ENCODE assay signal across 21 cellular contexts in the genomic region with DNA sequence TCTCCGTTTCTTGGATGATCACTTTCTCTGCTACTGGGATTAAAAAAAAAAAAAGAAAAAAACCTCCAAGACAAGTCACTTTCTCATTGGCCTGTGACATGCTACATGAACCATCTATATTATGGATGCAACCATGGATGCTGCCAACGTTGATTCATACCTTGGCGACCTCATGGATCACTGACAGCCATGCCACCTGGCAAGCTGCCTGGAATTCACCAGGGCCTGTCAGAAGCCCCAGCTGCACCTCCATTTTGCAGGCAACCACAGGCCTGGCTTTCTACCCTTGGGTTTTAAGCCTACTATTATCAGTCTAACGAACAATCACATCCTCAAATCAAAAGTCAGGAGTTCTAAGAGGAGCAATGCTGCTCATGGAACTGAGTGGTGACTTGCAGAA. TPM values are rescaled to one million over a fixed set of nuclear protein-coding genes. Genes with fewer than 3 reads are reported as not detected.
A peak's percentile ranks its signal among the peaks of the same experiment; 100 is the strongest.
DNase-seq lines count a peak whose midpoint lies in the region; TF ChIP-seq lines count a peak whose summit lies in the region.
"Had no signal": no experiment of that assay in that cellular context is flagged by ENCODE, and none has a peak within 500 bp of the region (broad histone marks: within the 10 kb centered on the region; RNA-seq: fewer than 3 reads in every experiment).

No MANE protein-coding gene starts in this region.

- TF ChIP-seq CTCF in BE2C (IDR thresholded peaks at IDR 0.05; ENCODE audit: low read depth, low read length) = no peak

- H3K36me3 ChIP-seq in BE2C = no peaks in the 10 kb centered on the region
- H3K36me3 ChIP-seq: BLaER1, lower lobe of right lung, tibial nerve had no signal

- no peaks in the 10 kb centered on the region for H3K9me3 ChIP-seq in BE2C
- H3K9me3 ChIP-seq: BLaER1, lower lobe of right lung, mucosa of descending colon, tibial nerve had no signal

- no peak overlapping the region for H3K4me3 ChIP-seq in BE2C (ENCODE audit: low read depth, low read length)
- H3K4me3 ChIP-seq: BLaER1, coronary artery, lower lobe of right lung, mucosa of descending colon, smooth muscle cell, tibial nerve had no signal

- H3K27me3 ChIP-seq in BE2C = no peaks in the 10 kb centered on the region
- H3K27me3 ChIP-seq: BLaER1, tibial nerve had no signal

- peak; percentile 59 for DNase-seq in BE2C
- peak; percentile 66 for DNase-seq in DMS53 (lab: John Stamatoyannopoulos, UW)
- peak; percentile 12 for DNase-seq in NCI-H2029 treated with DMSO at 0.1 percent for 48 hours (lab: John Stamatoyannopoulos, UW)
- DNase-seq in cerebellum (ENCODE audit: low spot score) = peak; percentile 33
- no peak for DNase-seq in HPDE6-E6E7 (ENCODE audit: extremely low spot score)
- no peak for DNase-seq in KG1 (lab: John Stamatoyannopoulos, UW)
- DNase-seq in medulla oblongata (ENCODE audit: extremely low spot score) = no peak
- DNase-seq: activated CD4-positive, alpha-beta memory T cell treated with anti-CD3 and anti-CD28 coated beads, Interleukin-2, amount 10 ng/mL, durations not matched to agents 7 days and 5 days; effector memory CD4-positive, alpha-beta T cell; erythroblast; GOT3; head of caudate nucleus; IMR-90; lower lobe of right lung; mucosa of descending colon; NCI-H774; stimulated activated CD4-positive, alpha-beta T cell treated with anti-CD3 and anti-CD28 coated beads, Interleukin-1b, Interleukin-23, amount 100 ng/mL, for 48 hours had no signal

- peaks cover 16% of the 10 kb centered on the region for H3K4me1 ChIP-seq in BE2C
- H3K4me1 ChIP-seq: lower lobe of right lung, tibial nerve had no signal

RNA-seq across cellular contexts. Expression of gene CADM1, which starts 47.9 kb away (rescaled TPM):
- polyA plus RNA-seq in BE2C (2012; ENCODE audit: insufficient read depth, insufficient read length, low read depth) = 201 TPM
- total RNA-seq in cerebellum = 147 TPM

Comparison
In these comparisons a context has a peak if more than half of its experiments do, and no peak if none do; other contexts are left out.
1. DNase-seq: peak in BE2C (single experiment), DMS53 (single experiment), NCI-H2029 treated with DMSO at 0.1 percent for 48 hours (single experiment) and cerebellum (single experiment); none in HPDE6-E6E7 (single experiment), KG1 (single experiment) and medulla oblongata (single experiment).